Comparison of ENCODE assay signal across 16 cellular contexts in the genomic region with DNA sequence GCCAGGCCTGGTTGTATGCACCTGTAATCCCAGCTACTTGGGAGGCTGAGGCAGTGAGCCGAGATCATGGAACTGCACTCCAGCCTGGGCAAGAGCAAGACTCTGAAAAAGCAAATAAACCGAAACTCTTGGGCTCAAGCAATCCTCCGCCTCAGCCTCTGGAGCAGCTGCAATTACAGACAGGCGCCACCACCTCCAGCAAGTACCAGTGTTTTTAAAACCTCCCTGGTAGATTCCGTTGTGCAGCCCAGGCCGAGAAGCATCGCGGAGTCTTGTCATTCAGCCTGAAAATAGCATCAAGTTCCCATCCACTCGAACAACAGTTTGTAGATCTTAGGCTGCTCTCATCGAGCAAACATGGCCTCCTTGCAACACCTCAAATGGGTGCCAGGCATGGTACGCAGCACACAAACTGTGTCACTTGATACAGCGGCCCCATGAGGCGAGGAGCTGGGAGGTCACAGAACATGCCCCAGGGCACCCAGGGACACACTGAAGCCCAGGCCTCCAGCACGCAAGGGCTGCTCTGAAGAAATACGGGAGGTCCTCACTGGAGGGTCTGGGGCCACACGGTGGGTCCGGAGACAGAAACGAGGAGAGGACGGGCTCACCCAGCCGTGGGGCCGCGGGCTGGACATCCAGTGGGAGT. TPM values are rescaled to one million over a fixed set of nuclear protein-coding genes. Genes with fewer than 3 reads are reported as not detected.
A peak's percentile ranks its signal among the peaks of the same experiment; 100 is the strongest.
DNase-seq lines count a peak whose midpoint lies in the region; ATAC-seq and TF ChIP-seq lines count a peak whose summit lies in the region.
"Had no signal": no experiment of that assay in that cellular context is flagged by ENCODE, and none has a peak within 500 bp of the region (broad histone marks: within the 10 kb centered on the region; RNA-seq: fewer than 3 reads in every experiment).

No MANE protein-coding gene starts in this region.

- intact Hi-C loops in left ventricle myocardium inferior (cut with micrococcal nuclease) = loop anchor here (5.0 kb wide), 1 partner anchor 67 kb away; no protein-coding TSS in a partner anchor

- no peaks in the 10 kb centered on the region for H3K9me3 Mint-ChIP-seq in activated CD8-positive, alpha-beta memory T cell treated with anti-CD3 and anti-CD28 coated beads, Interleukin-2, amount 10 ng/mL, durations not matched to agents 7 days and 5 days (ENCODE audit: low read depth)
- no peaks in the 10 kb centered on the region for H3K9me3 Mint-ChIP-seq in stimulated activated effector memory CD8-positive, alpha-beta T cell treated with anti-CD3 and anti-CD28 coated beads, Interleukin-12 subunit alpha, Interleukin-12 subunit beta, amount 100 ng/mL, for 72 hours

- H3K4me1 ChIP-seq in left ventricle myocardium inferior = peaks cover 65% of the 10 kb centered on the region
- H3K4me1 ChIP-seq: pancreas had no signal

- peaks cover 31% of the 10 kb centered on the region for H3K4me1 Mint-ChIP-seq in activated CD8-positive, alpha-beta memory T cell treated with anti-CD3 and anti-CD28 coated beads, Interleukin-2, amount 10 ng/mL, durations not matched to agents 7 days and 5 days
- H3K4me1 Mint-ChIP-seq in T-helper 17 cell = peaks cover 35% of the 10 kb centered on the region
- H3K4me1 Mint-ChIP-seq in stimulated activated effector memory CD8-positive, alpha-beta T cell treated with anti-CD3 and anti-CD28 coated beads, Interleukin-12 subunit alpha, Interleukin-12 subunit beta, amount 100 ng/mL, for 72 hours = peaks cover 57% of the 10 kb centered on the region

- H3K9me3 ChIP-seq in T-helper 17 cell (ENCODE audit: control insufficient read depth, low read length, poor library complexity, severe bottlenecking) (no peaks in the 10 kb centered on the region), left ventricle myocardium inferior (replicated peaks) (no peaks in the 10 kb centered on the region)
- H3K9me3 ChIP-seq: pancreas had no signal

- peaks cover 20% of the 10 kb centered on the region for H3K36me3 ChIP-seq in left ventricle myocardium inferior
- H3K36me3 ChIP-seq: pancreas had no signal

- no peaks in the 10 kb centered on the region for H3K27me3 ChIP-seq in left ventricle myocardium inferior (ENCODE audit: low read depth)
- H3K27me3 ChIP-seq: pancreas had no signal

- no peak for ATAC-seq in activated CD8-positive, alpha-beta memory T cell treated with anti-CD3 and anti-CD28 coated beads, Interleukin-2, amount 10 ng/mL, durations not matched to agents 7 days and 5 days
- ATAC-seq in T-helper 17 cell (no peak), GM18517 (IDR thresholded peaks at IDR 0.05; ENCODE audit: unreplicated experiment) (no peak), GM18870 (IDR thresholded peaks at IDR 0.05; ENCODE audit: unreplicated experiment) (no peak)
- no peak for ATAC-seq in stimulated activated effector memory CD8-positive, alpha-beta T cell treated with anti-CD3 and anti-CD28 coated beads, Interleukin-12 subunit alpha, Interleukin-12 subunit beta, amount 100 ng/mL, for 72 hours
- ATAC-seq: esophagus mucosa, pancreas had no signal

- no peak overlapping the region for H3K4me3 ChIP-seq in left ventricle myocardium inferior
- H3K4me3 ChIP-seq: pancreas had no signal

- peaks cover 30% of the 10 kb centered on the region for H3K36me3 Mint-ChIP-seq in activated CD8-positive, alpha-beta memory T cell treated with anti-CD3 and anti-CD28 coated beads, Interleukin-2, amount 10 ng/mL, durations not matched to agents 7 days and 5 days
- peaks cover 3% of the 10 kb centered on the region for H3K36me3 Mint-ChIP-seq in T-helper 17 cell (ENCODE audit: low read depth)
- peaks cover 99% of the 10 kb centered on the region for H3K36me3 Mint-ChIP-seq in stimulated activated effector memory CD8-positive, alpha-beta T cell treated with anti-CD3 and anti-CD28 coated beads, Interleukin-12 subunit alpha, Interleukin-12 subunit beta, amount 100 ng/mL, for 72 hours

- H3K4me3 Mint-ChIP-seq in activated CD8-positive, alpha-beta memory T cell treated with anti-CD3 and anti-CD28 coated beads, Interleukin-2, amount 10 ng/mL, durations not matched to agents 7 days and 5 days = no peak overlapping the region
- no peak overlapping the region for H3K4me3 Mint-ChIP-seq in T-helper 17 cell
- no peak overlapping the region for H3K4me3 Mint-ChIP-seq in stimulated activated effector memory CD8-positive, alpha-beta T cell treated with anti-CD3 and anti-CD28 coated beads, Interleukin-12 subunit alpha, Interleukin-12 subunit beta, amount 100 ng/mL, for 72 hours

- H3K27ac ChIP-seq in left ventricle myocardium inferior (replicated peaks) = peak overlapping the region; percentile 65
- H3K27ac ChIP-seq: pancreas had no signal

- H3K27ac Mint-ChIP-seq in activated CD8-positive, alpha-beta memory T cell treated with anti-CD3 and anti-CD28 coated beads, Interleukin-2, amount 10 ng/mL, durations not matched to agents 7 days and 5 days = peak overlapping the region; percentile 31
- peak overlapping the region; percentile 80 for H3K27ac Mint-ChIP-seq in T-helper 17 cell
- H3K27ac Mint-ChIP-seq in stimulated activated effector memory CD8-positive, alpha-beta T cell treated with anti-CD3 and anti-CD28 coated beads, Interleukin-12 subunit alpha, Interleukin-12 subunit beta, amount 100 ng/mL, for 72 hours = peak overlapping the region; percentile 64

- no peaks in the 10 kb centered on the region for H3K27me3 Mint-ChIP-seq in activated CD8-positive, alpha-beta memory T cell treated with anti-CD3 and anti-CD28 coated beads, Interleukin-2, amount 10 ng/mL, durations not matched to agents 7 days and 5 days
- no peaks in the 10 kb centered on the region for H3K27me3 Mint-ChIP-seq in T-helper 17 cell

- TF ChIP-seq CTCF in left ventricle myocardium inferior (IDR thresholded peaks at IDR 0.05; ENCODE audit: borderline replicate concordance) = no peak

- CTCF ChIA-PET in activated CD8-positive, alpha-beta memory T cell treated with anti-CD3 and anti-CD28 coated beads, Interleukin-2, amount 10 ng/mL, durations not matched to agents 7 days and 5 days (lab: Charles Lee) = interaction anchor here (1.0 to 12.5 kb wide), 3 partner anchors 22 to 66 kb away, joined by 4 to 257 read pairs (median 32); partner anchors contain the start of genes TMC6 and TMC8

- peak; percentile 39 for DNase-seq in activated CD8-positive, alpha-beta memory T cell treated with anti-CD3 and anti-CD28 coated beads, Interleukin-2, amount 10 ng/mL, durations not matched to agents 7 days and 5 days
- no peak for DNase-seq in activated CD8-positive, alpha-beta memory T cell treated with anti-CD3 and anti-CD28 coated beads for 24 hours
- DNase-seq in T-helper 17 cell (no peak), left ventricle myocardium inferior (peak; percentile 42), RKO (ENCODE audit: low spot score) (no peak)
- no peak for DNase-seq in stimulated activated effector memory CD8-positive, alpha-beta T cell treated with anti-CD3 and anti-CD28 coated beads, Interleukin-12 subunit alpha, Interleukin-12 subunit beta, amount 100 ng/mL, for 72 hours (ENCODE audit: low spot score in 2 of 2)
- DNase-seq: activated CD4-positive, alpha-beta T cell treated with anti-CD3 and anti-CD28 coated beads, Interleukin-2, amount 50 U/mL, for 48 hours; activated naive CD4-positive, alpha-beta T cell treated with Interleukin-2 at 50 U/mL for 16 hours; DMS 273 treated with DMSO at 0.1 percent for 48 hours; mammary epithelial cell; NCI-H1048; NCI-H446 had no signal

RNA-seq across cellular contexts. Expression of gene TMC6, which starts 18.1 kb away (rescaled TPM):
- 100 to 1,000 TPM; 347 to 431 TPM for total RNA-seq in activated CD8-positive, alpha-beta memory T cell treated with anti-CD3 and anti-CD28 coated beads, Interleukin-2, amount 10 ng/mL, durations not matched to agents 7 days and 5 days
- total RNA-seq in T-helper 17 cell (100 to 1,000 TPM; 609 to 822 TPM), left ventricle myocardium inferior (39.5 TPM)

RNA-seq across cellular contexts. Expression of gene TMC8, which starts 20.1 kb away (rescaled TPM):
- total RNA-seq in activated CD8-positive, alpha-beta memory T cell treated with anti-CD3 and anti-CD28 coated beads, Interleukin-2, amount 10 ng/mL, durations not matched to agents 7 days and 5 days = 100 to 1,000 TPM; 251 to 292 TPM
- 100 to 1,000 TPM; 352 to 481 TPM for total RNA-seq in T-helper 17 cell
- total RNA-seq in left ventricle myocardium inferior = 1.3 TPM

RNA-seq across cellular contexts. Expression of gene C17orf99, which starts 35.7 kb away (rescaled TPM):
- not detected for total RNA-seq in activated CD8-positive, alpha-beta memory T cell treated with anti-CD3 and anti-CD28 coated beads, Interleukin-2, amount 10 ng/mL, durations not matched to agents 7 days and 5 days
- total RNA-seq in T-helper 17 cell (not detected), left ventricle myocardium inferior (not detected)
- total RNA-seq: pancreas had no signal

RNA-seq across cellular contexts. Expression of gene SYNGR2, which starts 57.9 kb away (rescaled TPM):
- 10 to 100 TPM; 41.2 to 80.3 TPM for total RNA-seq in activated CD8-positive, alpha-beta memory T cell treated with anti-CD3 and anti-CD28 coated beads, Interleukin-2, amount 10 ng/mL, durations not matched to agents 7 days and 5 days
- total RNA-seq in T-helper 17 cell (10 to 100 TPM; 49.5 to 68.1 TPM), left ventricle myocardium inferior (86.9 TPM)

Comparison
In these comparisons a context has a peak if more than half of its experiments do, and no peak if none do; other contexts are left out.
1. DNase-seq: peak in activated CD8-positive, alpha-beta memory T cell treated with anti-CD3 and anti-CD28 coated beads, Interleukin-2, amount 10 ng/mL, durations not matched to agents 7 days and 5 days (single experiment) and left ventricle myocardium inferior (single experiment); none in activated CD8-positive, alpha-beta memory T cell treated with anti-CD3 and anti-CD28 coated beads for 24 hours (single experiment), T-helper 17 cell (0 of 3), stimulated activated effector memory CD8-positive, alpha-beta T cell treated with anti-CD3 and anti-CD28 coated beads, Interleukin-12 subunit alpha, Interleukin-12 subunit beta, amount 100 ng/mL, for 72 hours (0 of 2) and RKO (single experiment).
2. RNA of gene TMC8, which starts 20.1 kb away (total RNA-seq): 352 to 481 TPM in T-helper 17 cell and 251 to 292 TPM in activated CD8-positive, alpha-beta memory T cell treated with anti-CD3 and anti-CD28 coated beads, Interleukin-2, amount 10 ng/mL, durations not matched to agents 7 days and 5 days; 1.3 TPM in left ventricle myocardium inferior (single experiment); every median in the first group is over 100 times any median in the second.
3. Peak in every context shown above with its lines, with median percentiles within 50 percentile points of each other: H3K27ac Mint-ChIP-seq.